In the genomic region with DNA sequence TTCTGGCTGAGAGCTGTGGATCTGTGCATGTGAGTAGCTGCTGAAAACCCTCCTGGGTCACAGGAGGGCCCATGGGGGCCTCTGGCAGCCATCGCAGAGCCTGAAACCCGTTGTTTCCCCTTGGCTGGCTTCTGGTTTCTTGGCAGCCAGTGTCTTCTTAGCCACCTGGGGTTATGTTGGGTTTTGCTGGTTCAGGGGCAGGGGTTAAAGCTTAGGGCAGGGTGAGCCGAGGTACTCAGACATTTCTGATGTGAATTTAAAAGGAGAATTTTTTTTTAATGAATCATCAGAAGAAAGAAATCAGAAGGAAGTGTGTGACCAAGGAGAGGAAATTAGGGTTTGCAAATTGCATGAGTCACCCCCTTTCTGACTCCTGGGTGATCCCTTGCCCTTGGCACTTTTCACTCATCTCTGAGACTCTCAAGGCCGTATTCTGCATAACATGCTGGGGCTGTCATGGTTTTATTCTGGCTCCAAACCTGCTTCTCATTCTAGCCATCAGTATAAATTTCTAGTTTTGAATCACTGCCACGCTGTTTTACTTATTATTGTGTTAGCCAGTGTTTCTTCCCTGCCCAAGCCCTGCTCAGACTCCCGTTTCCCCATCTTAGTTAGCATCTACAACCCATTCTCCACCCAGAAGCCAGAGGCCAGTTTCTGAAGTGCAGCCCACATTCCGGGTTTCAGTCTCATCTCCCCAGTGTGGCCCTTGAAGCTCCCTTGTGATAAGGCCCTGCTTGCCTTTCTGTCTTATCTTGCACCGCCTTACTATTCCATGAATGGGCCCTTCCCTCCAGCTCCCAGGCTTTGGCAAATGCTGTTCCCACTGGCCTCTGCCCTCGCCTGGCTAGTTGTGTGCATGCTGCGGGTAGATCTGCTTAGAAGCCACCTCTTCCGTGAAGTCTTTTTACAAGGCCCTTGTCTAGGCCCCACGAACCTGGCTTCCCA, we compare ENCODE assay signal across 8 cellular contexts. TPM values are rescaled to one million over a fixed set of nuclear protein-coding genes. Genes with fewer than 3 reads are reported as not detected.
DNase-seq lines count a peak whose midpoint lies in the region; ATAC-seq and TF ChIP-seq lines count a peak whose summit lies in the region.

No MANE protein-coding gene starts in this region.

- no peaks in the 10 kb centered on the region for H3K9me2 ChIP-seq in hepatocyte (replicated peaks; ENCODE audit: insufficient read depth)

- no peaks in the 10 kb centered on the region for H3K9me3 ChIP-seq in hepatocyte (ENCODE audit: low read depth)

- H3K36me3 ChIP-seq in hepatocyte (replicated peaks; ENCODE audit: insufficient read depth, low read depth) = no peaks in the 10 kb centered on the region

- no peak overlapping the region for H3K4me2 ChIP-seq in hepatocyte

- TF ChIP-seq CTCF in fibroblast of the aortic adventitia (IDR thresholded peaks at IDR 0.05; ENCODE audit: insufficient read depth, low read length) = peak; percentile 18
- no peak for TF ChIP-seq CTCF in hepatocyte (IDR thresholded peaks at IDR 0.05; ENCODE audit: poor library complexity)

- H3K27ac ChIP-seq in hepatocyte = no peak overlapping the region

- H3K27me3 ChIP-seq in hepatocyte = no peaks in the 10 kb centered on the region

- DNase-seq in MV-4-11 (lab: John Stamatoyannopoulos, UW) (peak; percentile 88), fibroblast of the aortic adventitia (ENCODE audit: low read depth) (peak; percentile 95), NCI-H1694 (lab: John Stamatoyannopoulos, UW) (no peak), hepatocyte (ENCODE audit: low spot score) (no peak)
- peak; percentile 39 for DNase-seq in activated CD8-positive, alpha-beta memory T cell treated with anti-CD3 and anti-CD28 coated beads, Interleukin-2, amount 50 U/mL, for 1 hour (ENCODE audit: extremely low read depth)
- DNase-seq in stimulated activated CD8-positive, alpha-beta memory T cell treated with anti-CD3 and anti-CD28 coated beads, Interleukin-15, amount 100 ng/mL, for 48 hours (ENCODE audit: low read depth in 2 of 2) = peak; percentile 37 to 53

- WGBS in hepatocyte (ENCODE audit: low lambda C conversion rate, missing lambda C conversion rate) = 73% methylated on average over 12 of the region's 12 CpGs

- H3K79me2 ChIP-seq in hepatocyte = no peaks in the 10 kb centered on the region

- peak; percentile 77 for ATAC-seq in GM18511 (IDR thresholded peaks at IDR 0.05; ENCODE audit: unreplicated experiment)
- ATAC-seq in HG02610 (IDR thresholded peaks at IDR 0.05; ENCODE audit: unreplicated experiment) = peak; percentile 73

- H2AFZ ChIP-seq in hepatocyte = no peak overlapping the region

- H3K4me3 ChIP-seq in fibroblast of the aortic adventitia (ENCODE audit: low read depth, low read length) = no peak overlapping the region
- H3K4me3 ChIP-seq in hepatocyte = no peak overlapping the region

- peaks cover 13% of the 10 kb centered on the region for H3K4me1 ChIP-seq in hepatocyte (ENCODE audit: insufficient read depth)

- H4K20me1 ChIP-seq in hepatocyte (ENCODE audit: insufficient read depth, poor library complexity, severe bottlenecking) = no peaks in the 10 kb centered on the region

RNA-seq across cellular contexts. Expression of a gene that starts 40.9 kb away (rescaled TPM):
- total RNA-seq in fibroblast of the aortic adventitia (ENCODE audit: low replicate concordance) (0.74 and 5.2 TPM in 2 replicates), hepatocyte (0.87 and 2.8 TPM in 2 replicates)
- polyA plus RNA-seq in hepatocyte = 12.1 and 13.4 TPM in 2 replicates

Comparison
In these comparisons a context has a peak if more than half of its experiments do, and no peak if none do; other contexts are left out.
1. DNase-seq: peak in MV-4-11 (single experiment), activated CD8-positive, alpha-beta memory T cell treated with anti-CD3 and anti-CD28 coated beads, Interleukin-2, amount 50 U/mL, for 1 hour (single experiment), fibroblast of the aortic adventitia (single experiment) and stimulated activated CD8-positive, alpha-beta memory T cell treated with anti-CD3 and anti-CD28 coated beads, Interleukin-15, amount 100 ng/mL, for 48 hours (2 of 2); none in NCI-H1694 (single experiment) and hepatocyte (single experiment).